In genomic region chr1:26923711-26924110, GRCh38 we compare ENCODE assay signal across 17 cellular contexts. TPM values are rescaled to one million over a fixed set of nuclear protein-coding genes. Genes with fewer than 3 reads are reported as not detected.
DNase-seq lines count a peak whose midpoint lies in the region; ATAC-seq and TF ChIP-seq lines count a peak whose summit lies in the region.
"Had no signal": no experiment of that assay in that cellular context is flagged by ENCODE, and none has a peak within 500 bp of the region (broad histone marks: within the 10 kb centered on the region; RNA-seq: fewer than 3 reads in every experiment).

No MANE protein-coding gene starts in this region.

- H3K9me2 ChIP-seq in SK-N-SH: no peaks in the 10 kb centered on the region

- peaks cover 39 to 45% of the 10 kb centered on the region in 2 donors for H3K4me1 Mint-ChIP-seq in natural killer cell treated with Interleukin-12 subunit alpha and Interleukin-12 subunit beta and Interleukin-15 and Interleukin-18, amount 100 ng/mL, for 72 hours (ENCODE audit: low read depth in 2 of 2)

- H2AFZ ChIP-seq in SK-N-SH (ENCODE audit: low read depth): no peak overlapping the region

- CTCF ChIA-PET in SK-N-SH (lab: Yijun Ruan, JAX): interaction anchor here (1.2 to 1.4 kb wide), 2 partner anchors 43 to 123 kb away, joined by 3 to 4 read pairs; no protein-coding TSS in a partner anchor

- TF ChIP-seq CTCF in SK-N-SH (IDR thresholded peaks at IDR 0.05): no peak

- POLR2A ChIA-PET in SK-N-SH (lab: Yijun Ruan, JAX): interaction anchor here (1.6 kb wide), 1 partner anchor 23 kb away, joined by 6 read pairs; the partner anchor contains the start of gene GPATCH3

- H3K27ac Mint-ChIP-seq in natural killer cell treated with Interleukin-12 subunit alpha and Interleukin-12 subunit beta and Interleukin-15 and Interleukin-18, amount 100 ng/mL, for 72 hours: peak overlapping the region; percentile 79 to 82

- TF ChIP-seq EP300 in SK-N-SH (IDR thresholded peaks at IDR 0.05; ENCODE audit: borderline replicate concordance in 1 of 2, low read depth in 1 of 2, low read length in 1 of 2): no peak

- H3K27ac ChIP-seq in SK-N-SH (ENCODE audit: low read depth in 2 of 2, low read length in 1 of 2): no peak overlapping the region
- H3K27ac ChIP-seq: ovary, RWPE1, thoracic aorta had no signal

- peak overlapping the region; percentile 88 for H3K4me3 Mint-ChIP-seq in natural killer cell treated with Interleukin-12 subunit alpha and Interleukin-12 subunit beta and Interleukin-15 and Interleukin-18, amount 100 ng/mL, for 72 hours

- peaks cover 3% of the 10 kb centered on the region for H3F3A ChIP-seq in SK-N-SH (replicated peaks; ENCODE audit: insufficient read depth)

- intact Hi-C loops in Right ventricle myocardium superior (cut with DNase I): no loop called here

- H4K20me1 ChIP-seq in SK-N-SH (ENCODE audit: insufficient read depth): peaks cover 13% of the 10 kb centered on the region; the same call in 1 of the 2 replicates

- H3K27me3 ChIP-seq in SK-N-SH (ENCODE audit: insufficient read depth): no peaks in the 10 kb centered on the region
- H3K27me3 ChIP-seq: ovary had no signal

- H3K9me3 ChIP-seq in SK-N-SH: no peaks in the 10 kb centered on the region
- H3K9me3 ChIP-seq: ovary, thoracic aorta had no signal

- no peak for ATAC-seq in SK-N-SH treated with all-trans-retinoic acid at 6 μM for 48 hours
- ATAC-seq in natural killer cell treated with Interleukin-12 subunit alpha and Interleukin-12 subunit beta and Interleukin-15 and Interleukin-18, amount 100 ng/mL, for 72 hours: no peak
- ATAC-seq in Right ventricle myocardium superior (ENCODE audit: poor library complexity): no peak
- ATAC-seq: activated CD4-positive, CD25-positive, alpha-beta regulatory T cell treated with anti-CD3 and anti-CD28 coated beads, Interleukin-2, amount 50 U/mL, for 24 hours had no signal

- no peak for TF ChIP-seq RAD21 in SK-N-SH (IDR thresholded peaks at IDR 0.05; ENCODE audit: low read length)

- peak overlapping the region in 1 of 2 experiments; percentile 80; a peak in 1 of 4 replicates for H3K4me3 ChIP-seq in SK-N-SH (ENCODE audit: low read depth in 2 of 2, low read length in 1 of 2)
- H3K4me3 ChIP-seq: ovary, thoracic aorta had no signal

- peaks cover 13 to 16% of the 10 kb centered on the region in 2 experiments; a peak in 1 of 4 replicates for H3K4me1 ChIP-seq in SK-N-SH (ENCODE audit: control insufficient read depth in 1 of 2, insufficient read depth in 2 of 2, low read depth in 1 of 2, low read length in 1 of 2)

- H3K79me2 ChIP-seq in SK-N-SH (ENCODE audit: insufficient read depth): peaks cover 62% of the 10 kb centered on the region

- 86% methylated on average over 3 of the region's 3 CpGs for WGBS in SK-N-SH (ENCODE audit: low lambda C conversion rate)

- no peaks in the 10 kb centered on the region for H3K9me3 Mint-ChIP-seq in natural killer cell treated with Interleukin-12 subunit alpha and Interleukin-12 subunit beta and Interleukin-15 and Interleukin-18, amount 100 ng/mL, for 72 hours

- DNase-seq in SK-N-SH (no peak), HT1080 (ENCODE audit: low read depth) (peak; percentile 91), amniotic epithelial cell (ENCODE audit: low read depth) (peak; percentile 27), hippocampal formation (lab: John Stamatoyannopoulos, UW) (no peak), HT-29 (ENCODE audit: low spot score) (no peak), Right ventricle myocardium superior (no peak)
- DNase-seq in natural killer cell treated with Interleukin-12 subunit alpha and Interleukin-12 subunit beta and Interleukin-15 and Interleukin-18, amount 100 ng/mL, for 72 hours (ENCODE audit: low spot score): no peak
- DNase-seq: DMS79 treated with DMSO at 0.1 percent for 48 hours; islet precursor cell; KG1; ovary; stimulated activated CD4-positive, alpha-beta T cell treated with anti-CD3 and anti-CD28 coated beads, Interleukin-2, amount 100 ng/mL, for 48 hours had no signal

- H3K9ac ChIP-seq in SK-N-SH: no peak overlapping the region

- peak overlapping the region; percentile 93 for H3K4me2 ChIP-seq in SK-N-SH

- peaks cover 23 to 40% of the 10 kb centered on the region in 2 experiments for H3K36me3 ChIP-seq in SK-N-SH (replicated peaks in 1 of 2; ENCODE audit: control insufficient read depth in 1 of 2, insufficient read depth in 2 of 2, low read length in 1 of 2)
- H3K36me3 ChIP-seq: ovary had no signal

- peaks cover 19% of the 10 kb centered on the region for H3K36me3 Mint-ChIP-seq in natural killer cell treated with Interleukin-12 subunit alpha and Interleukin-12 subunit beta and Interleukin-15 and Interleukin-18, amount 100 ng/mL, for 72 hours

- no peaks in the 10 kb centered on the region for H3K27me3 Mint-ChIP-seq in natural killer cell treated with Interleukin-12 subunit alpha and Interleukin-12 subunit beta and Interleukin-15 and Interleukin-18, amount 100 ng/mL, for 72 hours

TF ChIP-seq in SK-N-SH, 30 proteins besides CTCF, POLR2A, EP300 and RAD21 (continues in another document):
- TF ChIP-seq GABPA (IDR thresholded peaks at IDR 0.05; ENCODE audit: low read depth): no peak
- no peak for TF ChIP-seq POLR2AphosphoS5 (IDR thresholded peaks at IDR 0.05; ENCODE audit: low read depth, low read length)
- TF ChIP-seq GATA2 (CRISPR knock-in tag; IDR thresholded peaks at IDR 0.05): no peak
- no peak for TF ChIP-seq YY1 (IDR thresholded peaks at IDR 0.05; ENCODE audit: low read depth)

TF ChIP-seq in SK-N-SH treated with all-trans-retinoic acid at 6 μM for 48 hours, 23 proteins besides CTCF, POLR2A, EP300 and RAD21 (continues in another document):
- no peak for TF ChIP-seq ZNF70 (CRISPR knock-in tag; IDR thresholded peaks at IDR 0.05)

RNA-seq across cellular contexts. Expression of gene NUDC, which starts 2.2 kb away (rescaled TPM):
- polyA plus RNA-seq in SK-N-SH (2012; rRNA removed): 96.2 and 153 TPM in 2 replicates
- 144 and 146 TPM in 2 replicates for polyA plus RNA-seq in SK-N-SH (2012; cell fraction: cytosol; rRNA removed)
- 71.1 and 79.5 TPM in 2 replicates for polyA plus RNA-seq in SK-N-SH (2012; cell fraction: nucleus; rRNA removed)
- 142 and 182 TPM in 2 replicates for total RNA-seq in HT1080 (2014; rRNA removed; shearing (Covaris generic))
- polyA plus RNA-seq in HT1080 (2015; cell fraction: cytosol; rRNA removed): 156 and 165 TPM in 2 replicates
- 110 and 123 TPM in 2 replicates for polyA plus RNA-seq in HT1080 (2015; cell fraction: nucleus; rRNA removed)
- total RNA-seq in natural killer cell treated with Interleukin-12 subunit alpha and Interleukin-12 subunit beta and Interleukin-15 and Interleukin-18, amount 100 ng/mL, for 72 hours: 100 to 1,000 TPM in 1 of 2 donors, 10 to 100 TPM in 1; 78.2 to 136 TPM
- 124 TPM in 2 replicates for total RNA-seq in HT-29 (2014; rRNA removed; shearing (Covaris generic))
- 78.1 TPM for total RNA-seq in Right ventricle myocardium superior

RNA-seq across cellular contexts. Expression of gene NR0B2, which starts 9.9 kb away (rescaled TPM):
- not detected in 2 replicates for polyA plus RNA-seq in SK-N-SH (2012; rRNA removed)
- polyA plus RNA-seq in SK-N-SH (2012; cell fraction: cytosol; rRNA removed): 0.03 TPM in 1 of 2 replicates, not detected in the other
- 0.06 and 0.09 TPM in 2 replicates for polyA plus RNA-seq in SK-N-SH (2012; cell fraction: nucleus; rRNA removed)
- not detected in 2 replicates for total RNA-seq in HT1080 (2014; rRNA removed; shearing (Covaris generic))
- not detected in 2 replicates for polyA plus RNA-seq in HT1080 (2015; cell fraction: cytosol; rRNA removed)
- not detected in 2 replicates for polyA plus RNA-seq in HT1080 (2015; cell fraction: nucleus; rRNA removed)
- not detected for total RNA-seq in natural killer cell treated with Interleukin-12 subunit alpha and Interleukin-12 subunit beta and Interleukin-15 and Interleukin-18, amount 100 ng/mL, for 72 hours
- 17.6 and 18.4 TPM in 2 replicates for total RNA-seq in HT-29 (2014; rRNA removed; shearing (Covaris generic))
- 5.1 TPM for total RNA-seq in Right ventricle myocardium superior
- total RNA-seq: thoracic aorta had no signal

RNA-seq across cellular contexts. Expression of gene GPATCH3, which starts 23.4 kb away (rescaled TPM):
- polyA plus RNA-seq in SK-N-SH (2012; rRNA removed): 9.1 and 11.1 TPM in 2 replicates
- 6.8 and 7.1 TPM in 2 replicates for polyA plus RNA-seq in SK-N-SH (2012; cell fraction: cytosol; rRNA removed)
- polyA plus RNA-seq in SK-N-SH (2012; cell fraction: nucleus; rRNA removed): 19.0 and 21.5 TPM in 2 replicates
- 11.2 TPM in 2 replicates for total RNA-seq in HT1080 (2014; rRNA removed; shearing (Covaris generic))
- polyA plus RNA-seq in HT1080 (2015; cell fraction: cytosol; rRNA removed): 7.6 and 8.5 TPM in 2 replicates
- 12.2 and 15.1 TPM in 2 replicates for polyA plus RNA-seq in HT1080 (2015; cell fraction: nucleus; rRNA removed)
- 10 to 100 TPM; 19.6 to 21.2 TPM for total RNA-seq in natural killer cell treated with Interleukin-12 subunit alpha and Interleukin-12 subunit beta and Interleukin-15 and Interleukin-18, amount 100 ng/mL, for 72 hours
- total RNA-seq in HT-29 (2014; rRNA removed; shearing (Covaris generic)): 17.4 and 27.5 TPM in 2 replicates
- 10.4 TPM for total RNA-seq in Right ventricle myocardium superior

RNA-seq across cellular contexts. Expression of gene GPN2, which starts 33.6 kb away (rescaled TPM):
- 20.6 and 24.0 TPM in 2 replicates for polyA plus RNA-seq in SK-N-SH (2012; rRNA removed)
- 12.4 and 12.8 TPM in 2 replicates for polyA plus RNA-seq in SK-N-SH (2012; cell fraction: cytosol; rRNA removed)
- polyA plus RNA-seq in SK-N-SH (2012; cell fraction: nucleus; rRNA removed): 52.1 and 56.1 TPM in 2 replicates
- 17.9 and 33.6 TPM in 2 replicates for total RNA-seq in HT1080 (2014; rRNA removed; shearing (Covaris generic))
- 11.3 and 12.8 TPM in 2 replicates for polyA plus RNA-seq in HT1080 (2015; cell fraction: cytosol; rRNA removed)
- polyA plus RNA-seq in HT1080 (2015; cell fraction: nucleus; rRNA removed): 20.5 and 23.6 TPM in 2 replicates
- 10 to 100 TPM; 52.6 to 58.0 TPM for total RNA-seq in natural killer cell treated with Interleukin-12 subunit alpha and Interleukin-12 subunit beta and Interleukin-15 and Interleukin-18, amount 100 ng/mL, for 72 hours
- total RNA-seq in HT-29 (2014; rRNA removed; shearing (Covaris generic)): 25.2 and 37.2 TPM in 2 replicates
- 15.7 TPM for total RNA-seq in Right ventricle myocardium superior

RNA-seq across cellular contexts. Expression of gene KDF1, which starts 36.6 kb away (rescaled TPM):
- not detected in 2 replicates for polyA plus RNA-seq in SK-N-SH (2012; rRNA removed)
- polyA plus RNA-seq in SK-N-SH (2012; cell fraction: cytosol; rRNA removed): not detected in 2 replicates
- not detected in 2 replicates for polyA plus RNA-seq in SK-N-SH (2012; cell fraction: nucleus; rRNA removed)
- total RNA-seq in HT1080 (2014; rRNA removed; shearing (Covaris generic)): not detected in 2 replicates
- not detected in 2 replicates for polyA plus RNA-seq in HT1080 (2015; cell fraction: cytosol; rRNA removed)
- polyA plus RNA-seq in HT1080 (2015; cell fraction: nucleus; rRNA removed): not detected in 2 replicates
- total RNA-seq in natural killer cell treated with Interleukin-12 subunit alpha and Interleukin-12 subunit beta and Interleukin-15 and Interleukin-18, amount 100 ng/mL, for 72 hours: not detected
- total RNA-seq in HT-29 (2014; rRNA removed; shearing (Covaris generic)): 47.1 and 48.7 TPM in 2 replicates
- total RNA-seq in Right ventricle myocardium superior: 0.35 TPM
- total RNA-seq: cardiac septum, thoracic aorta had no signal

Comparison
In these comparisons a context has a peak if more than half of its experiments do, and no peak if none do; other contexts are left out.
1. DNase-seq: peak in HT1080 (single experiment) and amniotic epithelial cell (single experiment); none in SK-N-SH (single experiment), natural killer cell treated with Interleukin-12 subunit alpha and Interleukin-12 subunit beta and Interleukin-15 and Interleukin-18, amount 100 ng/mL, for 72 hours (single experiment), hippocampal formation (0 of 2), HT-29 (single experiment) and Right ventricle myocardium superior (single experiment).